1 cellular context compared by ENCODE assay signal in the genomic region with DNA sequence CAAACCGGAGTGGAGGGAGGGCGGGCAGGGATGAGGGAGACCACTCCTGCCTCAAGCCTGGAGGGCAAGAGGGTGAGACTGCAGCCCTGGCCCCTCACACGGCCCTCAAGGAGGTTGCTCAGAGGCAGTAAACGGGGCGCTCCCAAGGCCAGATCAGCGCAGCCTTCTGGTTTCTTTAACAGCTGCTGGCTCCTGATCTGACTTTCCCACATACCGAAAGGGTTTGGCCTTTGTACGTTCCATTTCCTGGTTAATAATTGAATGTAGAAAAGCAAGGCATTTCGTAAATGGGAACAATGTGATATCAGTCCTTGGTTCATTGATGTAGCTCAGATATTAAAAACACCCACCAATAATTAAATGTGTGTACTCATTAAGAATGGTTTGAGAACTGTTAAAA.
A peak's percentile ranks its signal among the peaks of the same experiment; 100 is the strongest.
TF ChIP-seq lines count a peak whose summit lies in the region.

No MANE protein-coding gene starts in this region.

TF ChIP-seq in HepG2, 621 proteins besides CTCF, POLR2A, EP300 and RAD21 (continued from another document and continues in another):
- TF ChIP-seq, protein P1, sequence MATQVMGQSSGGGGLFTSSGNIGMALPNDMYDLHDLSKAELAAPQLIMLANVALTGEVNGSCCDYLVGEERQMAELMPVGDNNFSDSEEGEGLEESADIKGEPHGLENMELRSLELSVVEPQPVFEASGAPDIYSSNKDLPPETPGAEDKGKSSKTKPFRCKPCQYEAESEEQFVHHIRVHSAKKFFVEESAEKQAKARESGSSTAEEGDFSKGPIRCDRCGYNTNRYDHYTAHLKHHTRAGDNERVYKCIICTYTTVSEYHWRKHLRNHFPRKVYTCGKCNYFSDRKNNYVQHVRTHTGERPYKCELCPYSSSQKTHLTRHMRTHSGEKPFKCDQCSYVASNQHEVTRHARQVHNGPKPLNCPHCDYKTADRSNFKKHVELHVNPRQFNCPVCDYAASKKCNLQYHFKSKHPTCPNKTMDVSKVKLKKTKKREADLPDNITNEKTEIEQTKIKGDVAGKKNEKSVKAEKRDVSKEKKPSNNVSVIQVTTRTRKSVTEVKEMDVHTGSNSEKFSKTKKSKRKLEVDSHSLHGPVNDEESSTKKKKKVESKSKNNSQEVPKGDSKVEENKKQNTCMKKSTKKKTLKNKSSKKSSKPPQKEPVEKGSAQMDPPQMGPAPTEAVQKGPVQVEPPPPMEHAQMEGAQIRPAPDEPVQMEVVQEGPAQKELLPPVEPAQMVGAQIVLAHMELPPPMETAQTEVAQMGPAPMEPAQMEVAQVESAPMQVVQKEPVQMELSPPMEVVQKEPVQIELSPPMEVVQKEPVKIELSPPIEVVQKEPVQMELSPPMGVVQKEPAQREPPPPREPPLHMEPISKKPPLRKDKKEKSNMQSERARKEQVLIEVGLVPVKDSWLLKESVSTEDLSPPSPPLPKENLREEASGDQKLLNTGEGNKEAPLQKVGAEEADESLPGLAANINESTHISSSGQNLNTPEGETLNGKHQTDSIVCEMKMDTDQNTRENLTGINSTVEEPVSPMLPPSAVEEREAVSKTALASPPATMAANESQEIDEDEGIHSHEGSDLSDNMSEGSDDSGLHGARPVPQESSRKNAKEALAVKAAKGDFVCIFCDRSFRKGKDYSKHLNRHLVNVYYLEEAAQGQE (IDR thresholded peaks at IDR 0.05; ENCODE audit: borderline replicate concordance in 1 of 2, low read depth in 1 of 2, low read length in 2 of 2), result no peak
- TF ChIP-seq SAFB2 (CRISPR knock-in tag; IDR thresholded peaks at IDR 0.05; ENCODE audit: borderline replicate concordance, low read depth) (no peak), IRF2 (CRISPR knock-in tag; IDR thresholded peaks at IDR 0.05) (0 out of 2 replicates have a peak, but pooled peaks have one; percentile 62), PRDM15 (CRISPR knock-in tag; IDR thresholded peaks at IDR 0.05) (0 out of 2 replicates have a peak, but pooled peaks have one; percentile 25), ZBTB40 (IDR thresholded peaks at IDR 0.05) (no peak), ZBTB40 (CRISPR knock-in tag; IDR thresholded peaks at IDR 0.05) (no peak), TARDBP (CRISPR knock-in tag; IDR thresholded peaks at IDR 0.05) (peak; percentile 20; the same call in 1 of the 2 replicates), SRY (CRISPR knock-in tag; IDR thresholded peaks at IDR 0.05) (no peak), ETV6 (CRISPR knock-in tag; conservative IDR thresholded peaks at IDR 0.05) (no peak), CREB3 (CRISPR knock-in tag; IDR thresholded peaks at IDR 0.05) (no peak), IKZF5 (CRISPR knock-in tag; IDR thresholded peaks at IDR 0.05) (0 out of 2 replicates have a peak, but pooled peaks have one; percentile 26), ELF4 (CRISPR knock-in tag; IDR thresholded peaks at IDR 0.05; ENCODE audit: borderline replicate concordance) (no peak), HDAC2 (CRISPR knock-in tag; IDR thresholded peaks at IDR 0.05) (peak; percentile 45; the same call in 1 of the 2 replicates), TFAP4 (IDR thresholded peaks at IDR 0.05; ENCODE audit: borderline replicate concordance, low read depth) (peak; percentile 83; the same call in 1 of the 2 replicates), PAXIP1 (CRISPR knock-in tag; conservative IDR thresholded peaks at IDR 0.05) (peak; percentile 80), ZBTB38 (CRISPR knock-in tag; IDR thresholded peaks at IDR 0.05) (no peak), TRIM22 (IDR thresholded peaks at IDR 0.05) (no peak), EEA1 (CRISPR knock-in tag; IDR thresholded peaks at IDR 0.05; ENCODE audit: borderline replicate concordance) (no peak), ZNF225 (CRISPR knock-in tag; IDR thresholded peaks at IDR 0.05) (no peak), HOXD1 (CRISPR knock-in tag; IDR thresholded peaks at IDR 0.05) (no peak), NFKB2 (CRISPR knock-in tag; IDR thresholded peaks at IDR 0.05; ENCODE audit: borderline replicate concordance) (no peak), ZNF441 (CRISPR knock-in tag; IDR thresholded peaks at IDR 0.05; ENCODE audit: borderline replicate concordance) (no peak), ZKSCAN5 (CRISPR knock-in tag; IDR thresholded peaks at IDR 0.05) (no peak), ELF1 (CRISPR knock-in tag; IDR thresholded peaks at IDR 0.05) (peak; percentile 61), ZFP41 (CRISPR knock-in tag; IDR thresholded peaks at IDR 0.05; ENCODE audit: borderline replicate concordance) (no peak), AGO2 (optimal IDR thresholded peaks at IDR 0.05; ENCODE audit: low read depth, low read length) (no peak), ZMAT3 (CRISPR knock-in tag; conservative IDR thresholded peaks at IDR 0.05) (no peak)
